10 cellular contexts compared by ENCODE assay signal in genomic region chr1:94095112-94095637, GRCh38. TPM values are rescaled to one million over a fixed set of nuclear protein-coding genes. Genes with fewer than 3 reads are reported as not detected.
A peak's percentile ranks its signal among the peaks of the same experiment; 100 is the strongest.
DNase-seq lines count a peak whose midpoint lies in the region; ATAC-seq and TF ChIP-seq lines count a peak whose summit lies in the region.
"Had no signal": no experiment of that assay in that cellular context is flagged by ENCODE, and none has a peak within 500 bp of the region (broad histone marks: within the 10 kb centered on the region; RNA-seq: fewer than 3 reads in every experiment).

No MANE protein-coding gene starts in this region.

- no peak for TF ChIP-seq POLR2A in body of pancreas (IDR thresholded peaks at IDR 0.05)

- intact Hi-C loops in body of pancreas (cut with DNase I): no loop called here

- TF ChIP-seq CTCF in DND-41 (IDR thresholded peaks at IDR 0.05; ENCODE audit: borderline replicate concordance, extremely low read depth, low read length, poor library complexity, severe bottlenecking) (no peak), body of pancreas (IDR thresholded peaks at IDR 0.05) (no peak)

- peak overlapping the region; percentile 95; the same call in 1 of the 2 replicates for H3K27ac ChIP-seq in DND-41 (ENCODE audit: low read length)
- peak overlapping the region in 2 of 4 donors; percentile 52 to 64 for H3K27ac ChIP-seq in body of pancreas

- H3K27me3 ChIP-seq in DND-41 (ENCODE audit: insufficient read depth, low read length, poor library complexity): no peaks in the 10 kb centered on the region
- no peaks in the 10 kb centered on the region for H3K27me3 ChIP-seq in body of pancreas

- ATAC-seq in DND-41 (ENCODE audit: insufficient read depth, low read depth) (no peak), body of pancreas (peak; percentile 42), GM18873 (IDR thresholded peaks at IDR 0.05; ENCODE audit: low FRiP score, unreplicated experiment) (no peak)

- H4K20me1 ChIP-seq in DND-41 (ENCODE audit: insufficient read depth, low read length): no peaks in the 10 kb centered on the region

- H3K4me3 ChIP-seq in DND-41 (ENCODE audit: low read depth in 1 of 2, low read length in 2 of 2) (no peak overlapping the region), body of pancreas (no peak overlapping the region)

- H3K4me1 ChIP-seq in DND-41 (ENCODE audit: insufficient read depth, low read length): peaks cover 52% of the 10 kb centered on the region
- peaks cover 13% of the 10 kb centered on the region for H3K4me1 ChIP-seq in body of pancreas

- H3K9me3 ChIP-seq in DND-41 (ENCODE audit: insufficient read depth, low read length, severe bottlenecking): no peaks in the 10 kb centered on the region
- H3K9me3 ChIP-seq in body of pancreas: no peaks in the 10 kb centered on the region

- H3K4me2 ChIP-seq in DND-41 (ENCODE audit: insufficient read depth, low read length): no peak overlapping the region

- no peaks in the 10 kb centered on the region for H3K36me3 ChIP-seq in DND-41 (ENCODE audit: insufficient read depth, low read length)
- no peaks in the 10 kb centered on the region for H3K36me3 ChIP-seq in body of pancreas (replicated peaks in 1 of 2; ENCODE audit: insufficient read depth in 1 of 2, low read depth in 2 of 2)

- H3K9ac ChIP-seq in DND-41 (ENCODE audit: low read depth, low read length): no peak overlapping the region

- no peaks in the 10 kb centered on the region for H3K79me2 ChIP-seq in DND-41 (ENCODE audit: insufficient read depth, low read length)

- DNase-seq in DND-41: no peak
- peak; percentile 26 to 47 (median 42) for DNase-seq in body of pancreas
- peak; percentile 50 for DNase-seq in iPS-NIHi11 (ENCODE audit: low spot score)
- peak; percentile 53 for DNase-seq in renal cortical epithelial cell (ENCODE audit: low read depth)
- no peak for DNase-seq in NOMO-1 treated with dmso at 0.1 percent for 144 hours (lab: John Stamatoyannopoulos, UW; ENCODE audit: unreplicated experiment)
- no peak for DNase-seq in SW 1271 (lab: John Stamatoyannopoulos, UW)
- no peak for DNase-seq in NCI-H1930 (lab: John Stamatoyannopoulos, UW)
- DNase-seq: activated naive CD4-positive, alpha-beta T cell treated with anti-CD3 and anti-CD28 coated beads, Interleukin-2, amount 10 ng/mL, durations not matched to agents 7 days and 5 days; stimulated activated CD4-positive, alpha-beta T cell treated with anti-CD3 and anti-CD28 coated beads, Interleukin-4, amount 100 ng/mL, for 4 hours had no signal

- H2AFZ ChIP-seq in DND-41 (ENCODE audit: low read depth, low read length): 0 out of 2 replicates have a peak overlapping the region, but pooled peaks have one; percentile 11

- WGBS in body of pancreas, 2 donors: 66 to 72% methylated on average over 21 of the region's 21 CpGs

RNA-seq across cellular contexts. Expression of gene ABCA4, which starts 25.8 kb away (rescaled TPM):
- under 1 TPM; under 0.01 TPM for total RNA-seq in body of pancreas
- total RNA-seq in renal cortical epithelial cell: 0.52 and 1.3 TPM in 2 replicates

Comparison
In these comparisons a context has a peak if more than half of its experiments do, and no peak if none do; other contexts are left out.
1. DNase-seq: peak in body of pancreas (4 of 4), iPS-NIHi11 (single experiment) and renal cortical epithelial cell (single experiment); none in DND-41 (single experiment), NOMO-1 treated with dmso at 0.1 percent for 144 hours (single experiment), SW 1271 (0 of 2) and NCI-H1930 (0 of 2).